In the genomic region with DNA sequence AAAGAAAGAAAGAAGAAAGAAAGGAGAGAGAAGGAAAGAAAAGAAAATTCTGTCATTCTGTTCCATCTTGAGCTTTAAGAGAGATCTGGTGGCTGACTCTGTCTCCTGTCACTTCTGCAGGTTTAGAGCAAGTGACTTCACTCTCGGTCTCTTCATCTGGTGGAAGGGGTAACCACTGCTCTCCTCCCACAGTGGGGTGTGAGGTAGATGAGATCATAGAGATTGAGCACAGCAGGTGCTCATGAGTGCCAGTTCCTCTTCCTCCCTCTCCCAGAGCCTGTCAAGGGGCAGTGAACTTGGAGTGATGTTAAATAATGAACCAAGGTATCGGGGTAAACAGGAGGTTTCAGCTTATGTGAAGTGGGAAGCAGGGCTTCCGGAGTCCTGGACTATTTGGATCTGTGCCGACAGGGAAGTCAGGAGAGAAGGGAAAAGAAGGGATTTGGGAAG, we compare ENCODE assay signal across 1 cellular context.
A peak's percentile ranks its signal among the peaks of the same experiment; 100 is the strongest.
TF ChIP-seq lines count a peak whose summit lies in the region.

No MANE protein-coding gene starts in this region.

TF ChIP-seq in GM12878, 131 proteins besides CTCF, POLR2A, EP300 and RAD21 (continued from another document):
- TF ChIP-seq, protein P1, sequence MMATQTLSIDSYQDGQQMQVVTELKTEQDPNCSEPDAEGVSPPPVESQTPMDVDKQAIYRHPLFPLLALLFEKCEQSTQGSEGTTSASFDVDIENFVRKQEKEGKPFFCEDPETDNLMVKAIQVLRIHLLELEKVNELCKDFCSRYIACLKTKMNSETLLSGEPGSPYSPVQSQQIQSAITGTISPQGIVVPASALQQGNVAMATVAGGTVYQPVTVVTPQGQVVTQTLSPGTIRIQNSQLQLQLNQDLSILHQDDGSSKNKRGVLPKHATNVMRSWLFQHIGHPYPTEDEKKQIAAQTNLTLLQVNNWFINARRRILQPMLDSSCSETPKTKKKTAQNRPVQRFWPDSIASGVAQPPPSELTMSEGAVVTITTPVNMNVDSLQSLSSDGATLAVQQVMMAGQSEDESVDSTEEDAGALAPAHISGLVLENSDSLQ (IDR thresholded peaks at IDR 0.05) = peak; percentile 71
- TF ChIP-seq, protein P2, sequence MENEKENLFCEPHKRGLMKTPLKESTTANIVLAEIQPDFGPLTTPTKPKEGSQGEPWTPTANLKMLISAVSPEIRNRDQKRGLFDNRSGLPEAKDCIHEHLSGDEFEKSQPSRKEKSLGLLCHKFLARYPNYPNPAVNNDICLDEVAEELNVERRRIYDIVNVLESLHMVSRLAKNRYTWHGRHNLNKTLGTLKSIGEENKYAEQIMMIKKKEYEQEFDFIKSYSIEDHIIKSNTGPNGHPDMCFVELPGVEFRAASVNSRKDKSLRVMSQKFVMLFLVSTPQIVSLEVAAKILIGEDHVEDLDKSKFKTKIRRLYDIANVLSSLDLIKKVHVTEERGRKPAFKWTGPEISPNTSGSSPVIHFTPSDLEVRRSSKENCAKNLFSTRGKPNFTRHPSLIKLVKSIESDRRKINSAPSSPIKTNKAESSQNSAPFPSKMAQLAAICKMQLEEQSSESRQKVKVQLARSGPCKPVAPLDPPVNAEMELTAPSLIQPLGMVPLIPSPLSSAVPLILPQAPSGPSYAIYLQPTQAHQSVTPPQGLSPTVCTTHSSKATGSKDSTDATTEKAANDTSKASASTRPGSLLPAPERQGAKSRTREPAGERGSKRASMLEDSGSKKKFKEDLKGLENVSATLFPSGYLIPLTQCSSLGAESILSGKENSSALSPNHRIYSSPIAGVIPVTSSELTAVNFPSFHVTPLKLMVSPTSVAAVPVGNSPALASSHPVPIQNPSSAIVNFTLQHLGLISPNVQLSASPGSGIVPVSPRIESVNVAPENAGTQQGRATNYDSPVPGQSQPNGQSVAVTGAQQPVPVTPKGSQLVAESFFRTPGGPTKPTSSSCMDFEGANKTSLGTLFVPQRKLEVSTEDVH (IDR thresholded peaks at IDR 0.05; ENCODE audit: low read depth, partially characterized antibody) = no peak
- TF ChIP-seq CREB1 (IDR thresholded peaks at IDR 0.05; ENCODE audit: low read depth) (peak; percentile 47; the same call in 1 of the 2 replicates), EED (IDR thresholded peaks at IDR 0.05; ENCODE audit: low read depth) (peak; percentile 86), BHLHE40 (IDR thresholded peaks at IDR 0.05; ENCODE audit: borderline replicate concordance in 1 of 2, low read depth in 2 of 2, low read length in 1 of 2) (peak in 1 of 2 experiments; percentile 73; a peak in 1 of 4 replicates), RUNX3 (IDR thresholded peaks at IDR 0.05; ENCODE audit: low read length) (peak; percentile 80), FOS (IDR thresholded peaks at IDR 0.05; ENCODE audit: borderline replicate concordance, extremely low read depth, insufficient read length) (no peak), NFXL1 (IDR thresholded peaks at IDR 0.05; ENCODE audit: borderline replicate concordance) (peak; percentile 81; the same call in 1 of the 2 replicates), BCL11A (IDR thresholded peaks at IDR 0.05; ENCODE audit: low read depth, low read length) (0 out of 2 replicates have a peak, but pooled peaks have one; percentile 35)
- TF ChIP-seq, protein P3, sequence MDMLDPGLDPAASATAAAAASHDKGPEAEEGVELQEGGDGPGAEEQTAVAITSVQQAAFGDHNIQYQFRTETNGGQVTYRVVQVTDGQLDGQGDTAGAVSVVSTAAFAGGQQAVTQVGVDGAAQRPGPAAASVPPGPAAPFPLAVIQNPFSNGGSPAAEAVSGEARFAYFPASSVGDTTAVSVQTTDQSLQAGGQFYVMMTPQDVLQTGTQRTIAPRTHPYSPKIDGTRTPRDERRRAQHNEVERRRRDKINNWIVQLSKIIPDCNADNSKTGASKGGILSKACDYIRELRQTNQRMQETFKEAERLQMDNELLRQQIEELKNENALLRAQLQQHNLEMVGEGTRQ (IDR thresholded peaks at IDR 0.05; ENCODE audit: borderline replicate concordance, low read depth, low read length) = no peak
